In the genomic region with DNA sequence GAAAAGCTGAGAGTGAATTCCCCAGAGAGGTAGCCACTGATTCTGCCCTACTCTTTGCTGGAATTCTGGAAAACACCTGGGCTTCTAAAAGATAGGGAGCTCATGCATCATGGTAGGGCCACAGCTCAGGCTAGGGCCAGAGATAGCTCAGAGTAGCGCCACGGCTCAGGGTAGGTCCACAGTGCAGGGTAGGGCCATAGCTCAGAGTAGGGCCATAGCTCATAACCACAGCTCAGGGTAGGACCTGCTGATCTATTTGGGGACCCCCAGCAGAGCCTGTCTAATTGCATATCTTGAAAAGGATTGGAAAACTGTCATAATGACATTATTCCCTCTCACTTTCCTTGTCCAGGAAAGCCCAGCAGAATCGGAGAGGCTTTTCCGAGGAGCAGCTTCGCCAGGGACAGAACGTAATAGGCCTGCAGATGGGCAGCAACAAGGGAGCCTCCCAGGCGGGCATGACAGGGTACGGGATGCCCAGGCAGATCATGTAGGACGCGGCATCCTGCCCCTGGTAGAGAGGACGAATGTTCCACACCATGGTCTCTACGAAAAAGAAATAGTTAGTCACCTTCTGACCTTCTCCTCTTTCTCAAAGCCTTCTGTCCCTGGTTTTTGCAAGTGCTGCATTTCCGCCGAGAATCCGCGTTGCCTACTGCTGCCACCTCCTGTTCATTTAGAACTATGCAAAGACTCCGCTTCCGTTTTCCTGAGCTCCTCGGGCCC, we compare ENCODE assay signal across 8 cellular contexts. TPM values are rescaled to one million over a fixed set of nuclear protein-coding genes. Genes with fewer than 3 reads are reported as not detected.
A peak's percentile ranks its signal among the peaks of the same experiment; 100 is the strongest.
DNase-seq lines count a peak whose midpoint lies in the region; ATAC-seq and TF ChIP-seq lines count a peak whose summit lies in the region.

No MANE protein-coding gene starts in this region.

- H3K27ac ChIP-seq in PC-3 (ENCODE audit: low read length) (no peak overlapping the region), neural progenitor cell (no peak overlapping the region), testis (no peak overlapping the region)

- H3K27me3 ChIP-seq in PC-3 (ENCODE audit: low read length): no peaks in the 10 kb centered on the region
- H3K27me3 ChIP-seq in neural progenitor cell: no peaks in the 10 kb centered on the region
- H3K27me3 ChIP-seq in testis: no peaks in the 10 kb centered on the region

- no peak overlapping the region for H3K9ac ChIP-seq in PC-3 (ENCODE audit: low read length)
- H3K9ac ChIP-seq in neural progenitor cell: no peak overlapping the region

- H3K4me1 ChIP-seq in PC-3 (ENCODE audit: insufficient read depth, low read length) (0 out of 2 replicates have a peak, but pooled peaks cover 5% of the 10 kb centered on the region), neural progenitor cell (no peaks in the 10 kb centered on the region), testis (no peaks in the 10 kb centered on the region)

- H3K4me3 Mint-ChIP-seq in activated T-helper 17 cell treated with anti-CD3 and anti-CD28 coated beads, Interleukin-2, amount 50 U/mL, for 72 hours: peak overlapping the region; percentile 55
- no peak overlapping the region for H3K4me3 Mint-ChIP-seq in neural progenitor cell

- intact Hi-C loops in PC-3 (cut with micrococcal nuclease): loop anchor here (1.0 to 2.0 kb wide), 4 partner anchors 24 to 296 kb away; no protein-coding TSS in a partner anchor
- intact Hi-C loops in testis (cut with DNase I; ENCODE audit: low total_unique reads): no loop called here

- no peaks in the 10 kb centered on the region for H3K36me3 Mint-ChIP-seq in activated T-helper 17 cell treated with anti-CD3 and anti-CD28 coated beads, Interleukin-2, amount 50 U/mL, for 72 hours (ENCODE audit: low read depth)
- H3K36me3 Mint-ChIP-seq in neural progenitor cell: peaks cover 44% of the 10 kb centered on the region

- no peak overlapping the region for H3K4me3 ChIP-seq in PC-3 (ENCODE audit: low read length)
- H3K4me3 ChIP-seq in fibroblast of pulmonary artery (replicated peaks; ENCODE audit: low read depth, low read length): no peak overlapping the region
- no peak overlapping the region for H3K4me3 ChIP-seq in neural progenitor cell
- H3K4me3 ChIP-seq in testis: no peak overlapping the region

- H3K4me1 Mint-ChIP-seq in activated T-helper 17 cell treated with anti-CD3 and anti-CD28 coated beads, Interleukin-2, amount 50 U/mL, for 72 hours: peaks cover 11% of the 10 kb centered on the region
- peaks cover 59% of the 10 kb centered on the region for H3K4me1 Mint-ChIP-seq in neural progenitor cell

- H3K36me3 ChIP-seq in PC-3 (ENCODE audit: low read depth, low read length): no peaks in the 10 kb centered on the region
- H3K36me3 ChIP-seq in neural progenitor cell: no peaks in the 10 kb centered on the region
- H3K36me3 ChIP-seq in testis (ENCODE audit: low read depth, missing control alignments): no peaks in the 10 kb centered on the region

- no peak for TF ChIP-seq POLR2A in testis (IDR thresholded peaks at IDR 0.05)

- BruUV-seq in PC-3 (replicated peaks; lab: Mats Ljungman, UMichigan): no TSS peak

- CTCF ChIA-PET in PC-3 (lab: Charles Lee): interaction anchor here (0.5 to 3.2 kb wide), 22 partner anchors 9 to 344 kb away, joined by 3 to 46 read pairs (median 4); a partner anchor contains a TSS

- ATAC-seq in HG02852 (IDR thresholded peaks at IDR 0.05; ENCODE audit: unreplicated experiment): peak; percentile 82
- peak; percentile 85 for ATAC-seq in PC-3
- peak; percentile 95 for ATAC-seq in activated T-helper 17 cell treated with anti-CD3 and anti-CD28 coated beads, Interleukin-2, amount 50 U/mL, for 72 hours (replicated peaks)

- POLR2A ChIA-PET in PC-3 (lab: Charles Lee; ENCODE audit: unreplicated experiment): interaction anchor here (0.7 kb wide), 1 partner anchor 128 kb away, joined by 3 read pairs; no protein-coding TSS in a partner anchor

- H3K4me2 ChIP-seq in PC-3 (ENCODE audit: low read length): peak overlapping the region; percentile 32; the same call in 1 of the 2 replicates
- no peak overlapping the region for H3K4me2 ChIP-seq in neural progenitor cell

- H3F3A ChIP-seq in PC-3 (ENCODE audit: low read length, unreplicated experiment) (no peaks in the 10 kb centered on the region), neural progenitor cell (ENCODE audit: low read depth) (peaks cover 20% of the 10 kb centered on the region)

- DNase-seq in NCI-H510A treated with DMSO at 0.1 percent for 48 hours (lab: John Stamatoyannopoulos, UW): peak; percentile 16
- DNase-seq in NCI-H510A (lab: John Stamatoyannopoulos, UW): no peak
- peak; percentile 86 for DNase-seq in PC-3
- peak; percentile 85 for DNase-seq in fibroblast of pulmonary artery (ENCODE audit: low read depth)
- peak; percentile 80 for DNase-seq in neural progenitor cell (ENCODE audit: low spot score)
- DNase-seq in testis: peak; percentile 77

- H3K79me2 ChIP-seq in PC-3 (ENCODE audit: low read length) (no peaks in the 10 kb centered on the region), neural progenitor cell (ENCODE audit: low read depth) (no peaks in the 10 kb centered on the region)

- TF ChIP-seq CTCF in PC-3 (conservative IDR thresholded peaks at IDR 0.05; ENCODE audit: low read depth, low read length): peak; percentile 85
- peak; percentile 74 for TF ChIP-seq CTCF in fibroblast of pulmonary artery (IDR thresholded peaks at IDR 0.05; ENCODE audit: low read length, missing control alignments)
- TF ChIP-seq CTCF in neural progenitor cell (IDR thresholded peaks at IDR 0.05): peak; percentile 75
- peak in 2 of 3 experiments; percentile 48 to 67 for TF ChIP-seq CTCF in testis (IDR thresholded peaks at IDR 0.05)

- H3K9me3 Mint-ChIP-seq in activated T-helper 17 cell treated with anti-CD3 and anti-CD28 coated beads, Interleukin-2, amount 50 U/mL, for 72 hours: no peaks in the 10 kb centered on the region
- H3K9me3 Mint-ChIP-seq in neural progenitor cell: no peaks in the 10 kb centered on the region

- H4K20me1 ChIP-seq in PC-3 (ENCODE audit: low read length) (no peaks in the 10 kb centered on the region), neural progenitor cell (ENCODE audit: low read depth) (peaks cover 16% of the 10 kb centered on the region)

- peak overlapping the region; percentile 27 for H3K27ac Mint-ChIP-seq in activated T-helper 17 cell treated with anti-CD3 and anti-CD28 coated beads, Interleukin-2, amount 50 U/mL, for 72 hours
- H3K27ac Mint-ChIP-seq in neural progenitor cell: peak overlapping the region; percentile 78

- no peaks in the 10 kb centered on the region for H3K27me3 Mint-ChIP-seq in activated T-helper 17 cell treated with anti-CD3 and anti-CD28 coated beads, Interleukin-2, amount 50 U/mL, for 72 hours
- H3K27me3 Mint-ChIP-seq in neural progenitor cell (ENCODE audit: insufficient read depth, low read depth): no peaks in the 10 kb centered on the region

- H3K9me3 ChIP-seq in PC-3 (ENCODE audit: low read length) (no peaks in the 10 kb centered on the region), neural progenitor cell (ENCODE audit: low read depth) (no peaks in the 10 kb centered on the region), testis (no peaks in the 10 kb centered on the region)

- H2AFZ ChIP-seq in PC-3 (ENCODE audit: low read length): peak overlapping the region; percentile 80
- H2AFZ ChIP-seq in neural progenitor cell (replicated peaks): no peak overlapping the region

- H3K9me2 ChIP-seq in PC-3 (replicated peaks; ENCODE audit: low read length): no peaks in the 10 kb centered on the region

- WGBS in testis, 2 donors: 17 to 24% methylated on average over 19 of the region's 19 CpGs

RNA-seq across cellular contexts. Expression of a gene that starts 14.5 kb away (rescaled TPM):
- 2.6 and 4.3 TPM in 2 replicates for total RNA-seq in PC-3 (2014; rRNA removed)
- total RNA-seq in activated T-helper 17 cell treated with anti-CD3 and anti-CD28 coated beads, Interleukin-2, amount 50 U/mL, for 72 hours: 1 to 10 TPM in 1 of 2 donors, under 1 TPM in 1; 0.56 to 7.1 TPM
- 46.6 and 51.2 TPM in 2 replicates for total RNA-seq in neural progenitor cell (ENCODE audit: low replicate concordance)
- under 1 TPM in 1 of 2 donors, not detected in 1; 0.37 TPM for total RNA-seq in testis
- not detected for polyA plus RNA-seq in testis (ENCODE audit: insufficient read depth, low read depth, low replicate concordance)

RNA-seq across cellular contexts. Expression of a gene that starts 21.3 kb away (rescaled TPM):
- total RNA-seq in PC-3 (2014; rRNA removed) (0.33 TPM in 1 of 2 replicates, not detected in the other), neural progenitor cell (ENCODE audit: low replicate concordance) (not detected in 2 replicates), testis (1 to 10 TPM; 2.0 to 2.8 TPM)
- 1 to 10 TPM in 1 of 2 donors, under 1 TPM in 1; 0.24 to 1.6 TPM for total RNA-seq in activated T-helper 17 cell treated with anti-CD3 and anti-CD28 coated beads, Interleukin-2, amount 50 U/mL, for 72 hours
- 5.8 TPM for polyA plus RNA-seq in testis (ENCODE audit: insufficient read depth, low read depth, low replicate concordance)

RNA-seq across cellular contexts. Expression of a gene that starts 34.4 kb away (rescaled TPM):
- 29.1 and 45.0 TPM in 2 replicates for total RNA-seq in PC-3 (2014; rRNA removed)
- total RNA-seq in activated T-helper 17 cell treated with anti-CD3 and anti-CD28 coated beads, Interleukin-2, amount 50 U/mL, for 72 hours: 10 to 100 TPM; 63.3 to 84.9 TPM
- 41.3 and 82.9 TPM in 2 replicates for total RNA-seq in neural progenitor cell (ENCODE audit: low replicate concordance)
- total RNA-seq in testis: 10 to 100 TPM; 38.0 to 38.4 TPM
- 43.0 TPM for polyA plus RNA-seq in testis (ENCODE audit: insufficient read depth, low read depth, low replicate concordance)
